8 cellular contexts compared by ENCODE assay signal in genomic region chr1:88407248-88407647, GRCh38.
"Had no signal": no experiment of that assay in that cellular context is flagged by ENCODE, and none has a peak within 500 bp of the region (broad histone marks: within the 10 kb centered on the region; RNA-seq: fewer than 3 reads in every experiment).

No MANE protein-coding gene starts in this region.

- ATAC-seq: HepG2 had no signal

- H3K36me3 Mint-ChIP-seq: IgD-negative memory B cell had no signal

- H3K4me1 Mint-ChIP-seq: IgD-negative memory B cell had no signal

- H3K4me3 Mint-ChIP-seq: IgD-negative memory B cell had no signal

- H3K27ac ChIP-seq: HL-60, KMS-11 had no signal

- FAIRE-seq: HepG2, HTR-8/SVneo had no signal

- DNase-seq: IMR-90, KBM-7, KG1 had no signal

- H3K9ac ChIP-seq: KMS-11 had no signal

- H3K4me2 ChIP-seq: KMS-11 had no signal

- H3K27ac Mint-ChIP-seq: IgD-negative memory B cell had no signal
